Comparison of ENCODE assay signal across 1 cellular context in genomic region chr13:21837841-21838551, GRCh38.
TF ChIP-seq lines count a peak whose summit lies in the region.

No MANE protein-coding gene starts in this region.

TF ChIP-seq in GM23338, 12 proteins besides CTCF, POLR2A, EP300 and RAD21 (continued from another document):
- TF ChIP-seq, protein P1, sequence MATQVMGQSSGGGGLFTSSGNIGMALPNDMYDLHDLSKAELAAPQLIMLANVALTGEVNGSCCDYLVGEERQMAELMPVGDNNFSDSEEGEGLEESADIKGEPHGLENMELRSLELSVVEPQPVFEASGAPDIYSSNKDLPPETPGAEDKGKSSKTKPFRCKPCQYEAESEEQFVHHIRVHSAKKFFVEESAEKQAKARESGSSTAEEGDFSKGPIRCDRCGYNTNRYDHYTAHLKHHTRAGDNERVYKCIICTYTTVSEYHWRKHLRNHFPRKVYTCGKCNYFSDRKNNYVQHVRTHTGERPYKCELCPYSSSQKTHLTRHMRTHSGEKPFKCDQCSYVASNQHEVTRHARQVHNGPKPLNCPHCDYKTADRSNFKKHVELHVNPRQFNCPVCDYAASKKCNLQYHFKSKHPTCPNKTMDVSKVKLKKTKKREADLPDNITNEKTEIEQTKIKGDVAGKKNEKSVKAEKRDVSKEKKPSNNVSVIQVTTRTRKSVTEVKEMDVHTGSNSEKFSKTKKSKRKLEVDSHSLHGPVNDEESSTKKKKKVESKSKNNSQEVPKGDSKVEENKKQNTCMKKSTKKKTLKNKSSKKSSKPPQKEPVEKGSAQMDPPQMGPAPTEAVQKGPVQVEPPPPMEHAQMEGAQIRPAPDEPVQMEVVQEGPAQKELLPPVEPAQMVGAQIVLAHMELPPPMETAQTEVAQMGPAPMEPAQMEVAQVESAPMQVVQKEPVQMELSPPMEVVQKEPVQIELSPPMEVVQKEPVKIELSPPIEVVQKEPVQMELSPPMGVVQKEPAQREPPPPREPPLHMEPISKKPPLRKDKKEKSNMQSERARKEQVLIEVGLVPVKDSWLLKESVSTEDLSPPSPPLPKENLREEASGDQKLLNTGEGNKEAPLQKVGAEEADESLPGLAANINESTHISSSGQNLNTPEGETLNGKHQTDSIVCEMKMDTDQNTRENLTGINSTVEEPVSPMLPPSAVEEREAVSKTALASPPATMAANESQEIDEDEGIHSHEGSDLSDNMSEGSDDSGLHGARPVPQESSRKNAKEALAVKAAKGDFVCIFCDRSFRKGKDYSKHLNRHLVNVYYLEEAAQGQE (IDR thresholded peaks at IDR 0.05; ENCODE audit: unreplicated experiment): no peak
- TF ChIP-seq ETS1 (IDR thresholded peaks at IDR 0.05) (no peak), EZH2 (IDR thresholded peaks at IDR 0.05; ENCODE audit: low read depth, unreplicated experiment) (no peak), CREB1 (CRISPR knock-in tag; IDR thresholded peaks at IDR 0.05; ENCODE audit: low read depth) (no peak), ZNF331 (CRISPR knock-in tag; IDR thresholded peaks at IDR 0.05; ENCODE audit: low read depth) (no peak), EZH2phosphoT487 (IDR thresholded peaks at IDR 0.05; ENCODE audit: unreplicated experiment) (no peak), ZNF114 (CRISPR knock-in tag; IDR thresholded peaks at IDR 0.05) (no peak)
TF ChIP-seq in GM23338: peak in this region for 0.
